16 cellular contexts compared by ENCODE assay signal in genomic region chr6:169564453-169565240, GRCh38.
"Had no signal": no experiment of that assay in that cellular context is flagged by ENCODE, and none has a peak within 500 bp of the region (broad histone marks: within the 10 kb centered on the region; RNA-seq: fewer than 3 reads in every experiment).

No MANE protein-coding gene starts in this region.

- H3K4me1 ChIP-seq: suprapubic skin had no signal

- H3K27ac ChIP-seq: suprapubic skin had no signal

- H3K27me3 ChIP-seq: suprapubic skin had no signal

- DNase-seq: activated CD4-positive, CD25-positive, alpha-beta regulatory T cell; activated naive CD4-positive, alpha-beta T cell treated with Interleukin-2 at 50 U/mL for 16 hours; aorta; dermis blood vessel endothelial cell; natural killer cell; occipital lobe; right cardiac atrium; small intestine; stimulated activated CD4-positive, alpha-beta T cell treated with anti-CD3 and anti-CD28 coated beads, Interleukin-4, amount 100 ng/mL, for 24 hours; stimulated activated naive CD4-positive, alpha-beta T cell treated with Interleukin-2 at 50 U/mL for 16 hours; T-helper 2 cell; trophoblast cell had no signal

- ATAC-seq: left lobe of liver had no signal

- H3K4me3 ChIP-seq: suprapubic skin had no signal

- FAIRE-seq: bronchial epithelial cell, keratinocyte, small intestine had no signal

- H3K9me3 ChIP-seq: suprapubic skin had no signal
